Comparison of ENCODE assay signal across 8 cellular contexts in genomic region chr22:20495861-20496681, GRCh38.
DNase-seq lines count a peak whose midpoint lies in the region; ATAC-seq and TF ChIP-seq lines count a peak whose summit lies in the region.

No MANE protein-coding gene starts in this region.

- H3K4me1 Mint-ChIP-seq in activated T-cell treated with anti-CD3 and anti-CD28 coated beads, Interleukin-2, amount 50 U/mL, for 24 hours (ENCODE audit: low read depth), result peaks cover 40% of the 10 kb centered on the region

- H3K27me3 Mint-ChIP-seq in activated T-cell treated with anti-CD3 and anti-CD28 coated beads, Interleukin-2, amount 50 U/mL, for 24 hours, result no peaks in the 10 kb centered on the region

- peak overlapping the region; percentile 94 to 97 for H3K27ac ChIP-seq in mucosa of rectum (ENCODE audit: low read depth in 2 of 2, low read length in 2 of 2)

- peak overlapping the region; percentile 83 for H3K4me3 Mint-ChIP-seq in activated T-cell treated with anti-CD3 and anti-CD28 coated beads, Interleukin-2, amount 50 U/mL, for 24 hours

- no peaks in the 10 kb centered on the region for H3K9me3 ChIP-seq in mucosa of rectum (ENCODE audit: control insufficient read depth in 2 of 2, low read length in 2 of 2)

- H3K36me3 ChIP-seq in mucosa of rectum (ENCODE audit: control insufficient read depth in 2 of 2, insufficient read depth in 2 of 2, low read length in 2 of 2), result no peaks in the 10 kb centered on the region

- H3K27ac Mint-ChIP-seq in activated T-cell treated with anti-CD3 and anti-CD28 coated beads, Interleukin-2, amount 50 U/mL, for 24 hours, result peak overlapping the region; percentile 92

- DNase-seq in DMS 273 treated with DMSO at 0.1 percent for 48 hours (lab: John Stamatoyannopoulos, UW) (peak; percentile 79), HuH-7.5 (ENCODE audit: low spot score) (peak; percentile 92), OCI-M1 (lab: John Stamatoyannopoulos, UW) (peak; percentile 98), erythroblast (lab: John Stamatoyannopoulos, UW) (peak; percentile 93 to 96)
- peak; percentile 95 for DNase-seq in activated T-cell treated with anti-CD3 and anti-CD28 coated beads, Interleukin-2, amount 50 U/mL, for 24 hours
- peak; percentile 77 to 88 for DNase-seq in stimulated activated CD8-positive, alpha-beta memory T cell treated with anti-CD3 and anti-CD28 coated beads, Interleukin-4, amount 100 ng/mL, for 4 hours (ENCODE audit: low read depth in 2 of 2, low spot score in 1 of 2)

- H3K4me1 ChIP-seq in mucosa of rectum (ENCODE audit: control insufficient read depth in 2 of 2, insufficient read depth in 2 of 2, low read length in 2 of 2), result peaks cover 13 to 17% of the 10 kb centered on the region in 2 donors

- ATAC-seq in GM21447 (IDR thresholded peaks at IDR 0.05; ENCODE audit: unreplicated experiment), result peak; percentile 67

- no peaks in the 10 kb centered on the region for H3K9me3 Mint-ChIP-seq in activated T-cell treated with anti-CD3 and anti-CD28 coated beads, Interleukin-2, amount 50 U/mL, for 24 hours

- H3K4me3 ChIP-seq in mucosa of rectum (ENCODE audit: low read length in 2 of 2), result peak overlapping the region; percentile 89 to 97

- TF ChIP-seq POLR2A in erythroblast (IDR thresholded peaks at IDR 0.05; ENCODE audit: low read length), result peak; percentile 64

- no peaks in the 10 kb centered on the region for H3K27me3 ChIP-seq in mucosa of rectum (ENCODE audit: control insufficient read depth in 2 of 2, insufficient read depth in 2 of 2, low read length in 2 of 2)

- H3K9ac ChIP-seq in mucosa of rectum (ENCODE audit: low read depth in 1 of 2, low read length in 2 of 2), result peak overlapping the region; percentile 91 to 99

- peaks cover 10% of the 10 kb centered on the region for H3K36me3 Mint-ChIP-seq in activated T-cell treated with anti-CD3 and anti-CD28 coated beads, Interleukin-2, amount 50 U/mL, for 24 hours (ENCODE audit: low read depth)

Comparison
In these comparisons a context has a peak if more than half of its experiments do, and no peak if none do; other contexts are left out.
1. Peak in every context shown above with its lines: DNase-seq, ATAC-seq, H3K4me3 ChIP-seq and H3K27ac ChIP-seq.